In genomic region chr14:105935384-105935783, GRCh38 we compare ENCODE assay signal across 18 cellular contexts.
"Had no signal": no experiment of that assay in that cellular context is flagged by ENCODE, and none has a peak within 500 bp of the region (broad histone marks: within the 10 kb centered on the region; RNA-seq: fewer than 3 reads in every experiment).

No MANE protein-coding gene starts in this region.

- FAIRE-seq: astrocyte had no signal

- DNase-seq: activated CD4-positive, alpha-beta T cell treated with anti-CD3 and anti-CD28 coated beads for 36 hours; activated CD4-positive, CD25-positive, alpha-beta regulatory T cell; activated naive CD4-positive, alpha-beta T cell; amniotic stem cell; brain microvascular endothelial cell; caudate nucleus; foreskin keratinocyte; hypothalamus; immature natural killer cell; lower lobe of right lung; mesenchymal stem cell; posterior cingulate gyrus; right cardiac atrium; stimulated activated CD4-positive, alpha-beta T cell treated with anti-CD3 and anti-CD28 coated beads, Interleukin-2, amount 100 ng/mL, for 48 hours; stimulated activated naive CD8-positive, alpha-beta T cell treated with anti-CD3 and anti-CD28 coated beads, Interleukin-15, amount 100 ng/mL, for 72 hours; substantia nigra; T-helper 1 cell had no signal
